1 cellular context compared by ENCODE assay signal in the genomic region with DNA sequence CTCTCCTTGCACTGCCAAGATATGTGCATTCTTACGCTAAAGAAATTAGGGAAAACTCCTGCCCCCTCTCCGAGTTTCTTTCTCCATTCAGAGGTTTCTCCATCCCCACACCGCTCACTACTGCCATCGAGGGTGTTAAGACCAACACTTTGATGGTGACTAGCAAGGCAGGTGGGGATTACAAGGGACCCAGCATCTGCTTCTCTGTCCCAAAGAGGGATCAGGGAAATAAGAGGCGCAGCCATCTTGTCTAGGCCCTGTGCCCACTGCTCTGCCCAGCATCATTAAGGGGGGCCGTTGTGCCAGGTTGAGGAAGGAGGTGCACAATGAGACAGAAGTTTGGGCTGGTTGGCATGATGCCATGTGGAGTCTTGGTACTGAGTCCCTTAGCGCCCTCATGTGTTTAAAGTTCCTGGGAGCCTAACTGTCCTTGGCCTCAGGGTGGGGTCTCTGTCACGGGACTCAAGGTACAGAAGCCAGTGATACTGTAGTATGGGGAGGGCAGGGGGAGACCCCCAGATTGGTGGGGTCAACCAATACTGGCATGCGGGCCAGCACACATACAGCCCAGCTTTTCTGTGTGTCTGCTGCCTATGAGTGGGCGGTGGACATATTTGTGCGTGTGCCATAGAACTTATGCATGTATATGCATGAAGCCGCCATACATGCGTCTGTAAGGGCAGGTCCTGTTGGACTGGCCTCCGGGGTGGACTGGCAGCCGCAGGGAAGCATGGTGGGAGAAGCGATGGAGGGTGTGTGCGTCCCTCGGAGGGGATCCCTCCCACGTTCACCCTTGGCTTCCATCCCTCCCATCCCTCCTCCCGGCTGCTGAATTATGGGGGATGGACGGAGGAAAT.
A peak's percentile ranks its signal among the peaks of the same experiment; 100 is the strongest.
TF ChIP-seq lines count a peak whose summit lies in the region.

No MANE protein-coding gene starts in this region.

TF ChIP-seq in GM23338, 12 proteins besides CTCF, POLR2A, EP300 and RAD21 (continued from another document):
- TF ChIP-seq, protein P1, sequence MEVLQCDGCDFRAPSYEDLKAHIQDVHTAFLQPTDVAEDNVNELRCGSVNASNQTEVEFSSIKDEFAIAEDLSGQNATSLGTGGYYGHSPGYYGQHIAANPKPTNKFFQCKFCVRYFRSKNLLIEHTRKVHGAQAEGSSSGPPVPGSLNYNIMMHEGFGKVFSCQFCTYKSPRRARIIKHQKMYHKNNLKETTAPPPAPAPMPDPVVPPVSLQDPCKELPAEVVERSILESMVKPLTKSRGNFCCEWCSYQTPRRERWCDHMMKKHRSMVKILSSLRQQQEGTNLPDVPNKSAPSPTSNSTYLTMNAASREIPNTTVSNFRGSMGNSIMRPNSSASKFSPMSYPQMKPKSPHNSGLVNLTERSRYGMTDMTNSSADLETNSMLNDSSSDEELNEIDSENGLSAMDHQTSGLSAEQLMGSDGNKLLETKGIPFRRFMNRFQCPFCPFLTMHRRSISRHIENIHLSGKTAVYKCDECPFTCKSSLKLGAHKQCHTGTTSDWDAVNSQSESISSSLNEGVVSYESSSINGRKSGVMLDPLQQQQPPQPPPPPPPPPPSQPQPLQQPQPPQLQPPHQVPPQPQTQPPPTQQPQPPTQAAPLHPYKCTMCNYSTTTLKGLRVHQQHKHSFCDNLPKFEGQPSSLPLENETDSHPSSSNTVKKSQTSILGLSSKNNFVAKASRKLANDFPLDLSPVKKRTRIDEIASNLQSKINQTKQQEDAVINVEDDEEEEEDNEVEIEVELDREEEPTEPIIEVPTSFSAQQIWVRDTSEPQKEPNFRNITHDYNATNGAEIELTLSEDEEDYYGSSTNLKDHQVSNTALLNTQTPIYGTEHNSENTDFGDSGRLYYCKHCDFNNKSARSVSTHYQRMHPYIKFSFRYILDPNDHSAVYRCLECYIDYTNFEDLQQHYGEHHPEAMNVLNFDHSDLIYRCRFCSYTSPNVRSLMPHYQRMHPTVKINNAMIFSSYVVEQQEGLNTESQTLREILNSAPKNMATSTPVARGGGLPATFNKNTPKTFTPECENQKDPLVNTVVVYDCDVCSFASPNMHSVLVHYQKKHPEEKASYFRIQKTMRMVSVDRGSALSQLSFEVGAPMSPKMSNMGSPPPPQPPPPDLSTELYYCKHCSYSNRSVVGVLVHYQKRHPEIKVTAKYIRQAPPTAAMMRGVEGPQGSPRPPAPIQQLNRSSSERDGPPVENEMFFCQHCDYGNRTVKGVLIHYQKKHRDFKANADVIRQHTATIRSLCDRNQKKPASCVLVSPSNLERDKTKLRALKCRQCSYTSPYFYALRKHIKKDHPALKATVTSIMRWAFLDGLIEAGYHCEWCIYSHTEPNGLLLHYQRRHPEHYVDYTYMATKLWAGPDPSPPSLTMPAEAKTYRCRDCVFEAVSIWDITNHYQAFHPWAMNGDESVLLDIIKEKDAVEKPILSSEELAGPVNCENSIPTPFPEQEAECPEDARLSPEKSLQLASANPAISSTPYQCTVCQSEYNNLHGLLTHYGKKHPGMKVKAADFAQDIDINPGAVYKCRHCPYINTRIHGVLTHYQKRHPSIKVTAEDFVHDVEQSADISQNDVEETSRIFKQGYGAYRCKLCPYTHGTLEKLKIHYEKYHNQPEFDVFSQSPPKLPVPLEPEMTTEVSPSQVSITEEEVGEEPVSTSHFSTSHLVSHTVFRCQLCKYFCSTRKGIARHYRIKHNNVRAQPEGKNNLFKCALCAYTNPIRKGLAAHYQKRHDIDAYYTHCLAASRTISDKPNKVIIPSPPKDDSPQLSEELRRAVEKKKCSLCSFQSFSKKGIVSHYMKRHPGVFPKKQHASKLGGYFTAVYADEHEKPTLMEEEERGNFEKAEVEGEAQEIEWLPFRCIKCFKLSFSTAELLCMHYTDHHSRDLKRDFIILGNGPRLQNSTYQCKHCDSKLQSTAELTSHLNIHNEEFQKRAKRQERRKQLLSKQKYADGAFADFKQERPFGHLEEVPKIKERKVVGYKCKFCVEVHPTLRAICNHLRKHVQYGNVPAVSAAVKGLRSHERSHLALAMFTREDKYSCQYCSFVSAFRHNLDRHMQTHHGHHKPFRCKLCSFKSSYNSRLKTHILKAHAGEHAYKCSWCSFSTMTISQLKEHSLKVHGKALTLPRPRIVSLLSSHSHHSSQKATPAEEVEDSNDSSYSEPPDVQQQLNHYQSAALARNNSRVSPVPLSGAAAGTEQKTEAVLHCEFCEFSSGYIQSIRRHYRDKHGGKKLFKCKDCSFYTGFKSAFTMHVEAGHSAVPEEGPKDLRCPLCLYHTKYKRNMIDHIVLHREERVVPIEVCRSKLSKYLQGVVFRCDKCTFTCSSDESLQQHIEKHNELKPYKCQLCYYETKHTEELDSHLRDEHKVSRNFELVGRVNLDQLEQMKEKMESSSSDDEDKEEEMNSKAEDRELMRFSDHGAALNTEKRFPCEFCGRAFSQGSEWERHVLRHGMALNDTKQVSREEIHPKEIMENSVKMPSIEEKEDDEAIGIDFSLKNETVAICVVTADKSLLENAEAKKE (CRISPR knock-in tag; IDR thresholded peaks at IDR 0.05): no peak
- TF ChIP-seq JUNB (IDR thresholded peaks at IDR 0.05; ENCODE audit: unreplicated experiment): peak; percentile 32
